18 cellular contexts compared by ENCODE assay signal in the genomic region with DNA sequence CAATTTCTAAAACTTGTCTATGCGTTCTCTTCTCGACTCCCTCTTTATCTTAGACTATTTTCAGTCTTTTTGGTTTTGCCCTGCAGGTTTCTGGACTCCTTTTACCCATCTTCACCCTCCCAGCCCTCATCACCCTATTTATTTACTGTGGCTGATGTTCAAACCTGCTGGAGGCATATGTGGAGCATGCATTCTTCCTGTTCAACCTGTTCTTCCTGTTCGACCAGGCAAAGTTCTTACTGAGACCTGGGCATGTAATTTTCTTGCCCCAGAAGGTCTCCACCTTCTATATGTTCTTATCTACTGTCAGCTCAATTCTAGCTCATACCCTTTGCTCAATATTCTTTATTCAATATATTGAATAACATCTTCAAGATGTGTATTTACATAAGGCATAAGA.
DNase-seq lines count a peak whose midpoint lies in the region; ATAC-seq and TF ChIP-seq lines count a peak whose summit lies in the region.
"Had no signal": no experiment of that assay in that cellular context is flagged by ENCODE, and none has a peak within 500 bp of the region (broad histone marks: within the 10 kb centered on the region; RNA-seq: fewer than 3 reads in every experiment).

No MANE protein-coding gene starts in this region.

- 30 to 57% (median 49%) methylated on average over 3 of the region's 3 CpGs for WGBS in stomach, 5 donors

- no peaks in the 10 kb centered on the region for H3K9me3 ChIP-seq in stomach
- H3K9me3 ChIP-seq: sigmoid colon, SJSA1 had no signal

- intact Hi-C loops in stomach (cut with DNase I; ENCODE audit: low total_unique reads) = no loop called here

- DNase-seq in HPDE6-E6E7 (ENCODE audit: extremely low spot score) (peak; percentile 88), NCI-H748 (lab: John Stamatoyannopoulos, UW; ENCODE audit: unreplicated experiment) (peak; percentile 70), iPS-NIHi11 (ENCODE audit: low spot score) (peak; percentile 31), stomach (peak; percentile 70), NCI-H187 (lab: John Stamatoyannopoulos, UW) (no peak), RKO (ENCODE audit: low spot score) (no peak)
- DNase-seq: activated CD4-positive, alpha-beta T cell treated with anti-CD3 and anti-CD28 coated beads for 1 hour; AML-193; amniotic stem cell; central memory CD4-positive, alpha-beta T cell; effector memory CD4-positive, alpha-beta T cell; GF-D8; kidney glomerular epithelial cell; NCI-H2227 treated with DMSO at 0.1 percent for 48 hours; sigmoid colon; stimulated activated CD4-positive, alpha-beta T cell treated with anti-CD3 and anti-CD28 coated beads, Interleukin-2, amount 100 ng/mL, for 24 hours had no signal

- peak overlapping the region in 1 of 5 donors; percentile 4 for H3K27ac ChIP-seq in stomach
- H3K27ac ChIP-seq: sigmoid colon, SJSA1 had no signal

- no peak for TF ChIP-seq CTCF in stomach (IDR thresholded peaks at IDR 0.05)

- TF ChIP-seq EP300 in stomach (IDR thresholded peaks at IDR 0.05) = no peak

- ATAC-seq in GM18909 (IDR thresholded peaks at IDR 0.05; ENCODE audit: poor library complexity, unreplicated experiment) = no peak

- H3K36me3 ChIP-seq in stomach = no peaks in the 10 kb centered on the region
- H3K36me3 ChIP-seq: sigmoid colon, SJSA1 had no signal

- H3K27me3 ChIP-seq in stomach = no peaks in the 10 kb centered on the region
- H3K27me3 ChIP-seq: sigmoid colon, SJSA1 had no signal

- no peaks in the 10 kb centered on the region for H3K4me1 ChIP-seq in stomach
- H3K4me1 ChIP-seq: sigmoid colon, SJSA1 had no signal

- no peak for TF ChIP-seq POLR2A in stomach (IDR thresholded peaks at IDR 0.05)

- H3K4me3 ChIP-seq in stomach = no peak overlapping the region
- H3K4me3 ChIP-seq: sigmoid colon, SJSA1 had no signal

Comparison
In these comparisons a context has a peak if more than half of its experiments do, and no peak if none do; other contexts are left out.
1. DNase-seq: peak in HPDE6-E6E7 (single experiment), NCI-H748 (single experiment), iPS-NIHi11 (single experiment) and stomach (single experiment); none in NCI-H187 (0 of 2) and RKO (single experiment).